In the genomic region with DNA sequence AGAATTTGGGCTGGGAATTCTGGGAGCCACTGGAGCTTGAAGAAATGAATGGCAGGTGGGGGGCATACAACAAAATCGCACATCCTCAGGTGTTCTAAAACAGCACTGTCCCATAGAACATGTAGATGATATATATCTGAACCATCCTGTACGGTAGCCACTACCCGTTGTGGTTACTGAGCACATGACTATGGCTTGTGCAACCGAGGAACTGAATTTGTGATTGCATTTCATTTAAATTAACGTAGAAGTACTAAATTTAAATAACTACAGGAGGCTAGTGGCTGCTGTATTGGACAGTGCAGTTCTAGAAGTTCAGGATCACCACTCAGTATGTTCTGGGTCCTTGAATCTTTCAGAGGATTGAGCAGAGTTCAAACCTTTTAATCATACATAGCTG, we compare ENCODE assay signal across 24 cellular contexts.
"Had no signal": no experiment of that assay in that cellular context is flagged by ENCODE, and none has a peak within 500 bp of the region (broad histone marks: within the 10 kb centered on the region; RNA-seq: fewer than 3 reads in every experiment).

No MANE protein-coding gene starts in this region.

- H3K9me3 ChIP-seq: breast epithelium, heart left ventricle, ovary, psoas muscle, right atrium auricular region, spleen, thoracic aorta had no signal

- H3K36me3 ChIP-seq: breast epithelium, heart left ventricle, ovary, right atrium auricular region, spleen, thoracic aorta, WERI-Rb-1 had no signal

- H3K4me1 ChIP-seq: breast epithelium, heart left ventricle, psoas muscle, right atrium auricular region, spleen had no signal

- H3K4me3 Mint-ChIP-seq: activated CD4-positive, alpha-beta T cell treated with anti-CD3 and anti-CD28 coated beads, Interleukin-2, amount 10 ng/mL, durations not matched to agents 7 days and 5 days; activated T-cell treated with anti-CD3 and anti-CD28 coated beads, Interleukin-2, amount 50 U/mL, for 24 hours; activated T-helper 17 cell treated with anti-CD3 and anti-CD28 coated beads, Interleukin-2, amount 50 U/mL, for 72 hours; central memory CD8-positive, alpha-beta T cell; natural killer cell treated with Interleukin-12 subunit alpha and Interleukin-12 subunit beta and Interleukin-15 and Interleukin-18, amount 100 ng/mL, for 72 hours; type B pancreatic cell had no signal

- DNase-seq: activated CD4-positive, alpha-beta T cell treated with anti-CD3 and anti-CD28 coated beads, Interleukin-2, amount 10 ng/mL, durations not matched to agents 7 days and 5 days; activated CD4-positive, CD25-positive, alpha-beta regulatory T cell treated with anti-CD3 and anti-CD28 coated beads, Interleukin-2, amount 50 U/mL, for 72 hours; activated CD8-positive, alpha-beta memory T cell treated with anti-CD3 and anti-CD28 coated beads for 24 hours; activated CD8-positive, alpha-beta memory T cell treated with anti-CD3 and anti-CD28 coated beads, Interleukin-2, amount 50 U/mL, for 4 hours; activated T-cell treated with anti-CD3 and anti-CD28 coated beads, Interleukin-2, amount 50 U/mL, for 24 hours; cortex of kidney; heart left ventricle; islet precursor cell; left cardiac atrium; midbrain; ovary; psoas muscle; spleen; stimulated activated CD4-positive, alpha-beta T cell treated with anti-CD3 and anti-CD28 coated beads, Interleukin-4, amount 100 ng/mL, for 24 hours; stimulated activated naive CD4-positive, alpha-beta T cell treated with Interleukin-2 at 50 U/mL for 16 hours; WERI-Rb-1 had no signal

- H3K36me3 Mint-ChIP-seq: activated naive CD4-positive, alpha-beta T cell treated with anti-CD3 and anti-CD28 coated beads, Interleukin-2, amount 50 U/mL, for 72 hours; natural killer cell treated with Interleukin-12 subunit alpha and Interleukin-12 subunit beta and Interleukin-15 and Interleukin-18, amount 100 ng/mL, for 72 hours; type B pancreatic cell had no signal

- H3K27me3 ChIP-seq: ovary, right atrium auricular region had no signal

- H3K27ac Mint-ChIP-seq: activated CD4-positive, alpha-beta T cell treated with anti-CD3 and anti-CD28 coated beads, Interleukin-2, amount 10 ng/mL, durations not matched to agents 7 days and 5 days; activated naive CD4-positive, alpha-beta T cell treated with anti-CD3 and anti-CD28 coated beads, Interleukin-2, amount 50 U/mL, for 72 hours; activated T-cell treated with anti-CD3 and anti-CD28 coated beads, Interleukin-2, amount 50 U/mL, for 24 hours; activated T-helper 17 cell treated with anti-CD3 and anti-CD28 coated beads, Interleukin-2, amount 50 U/mL, for 72 hours; natural killer cell treated with Interleukin-12 subunit alpha and Interleukin-12 subunit beta and Interleukin-15 and Interleukin-18, amount 100 ng/mL, for 72 hours; type B pancreatic cell had no signal

- H3K4me3 ChIP-seq: breast epithelium, heart left ventricle, ovary, psoas muscle, right atrium auricular region, spleen, thoracic aorta had no signal

- H3K27ac ChIP-seq: breast epithelium, heart left ventricle, ovary, psoas muscle, right atrium auricular region, spleen, thoracic aorta, WERI-Rb-1 had no signal

- H3K9me3 Mint-ChIP-seq: activated CD4-positive, alpha-beta T cell treated with anti-CD3 and anti-CD28 coated beads, Interleukin-2, amount 10 ng/mL, durations not matched to agents 7 days and 5 days; activated naive CD4-positive, alpha-beta T cell treated with anti-CD3 and anti-CD28 coated beads, Interleukin-2, amount 50 U/mL, for 72 hours; activated T-cell treated with anti-CD3 and anti-CD28 coated beads, Interleukin-2, amount 50 U/mL, for 24 hours; activated T-helper 17 cell treated with anti-CD3 and anti-CD28 coated beads, Interleukin-2, amount 50 U/mL, for 72 hours; central memory CD8-positive, alpha-beta T cell; natural killer cell treated with Interleukin-12 subunit alpha and Interleukin-12 subunit beta and Interleukin-15 and Interleukin-18, amount 100 ng/mL, for 72 hours; type B pancreatic cell had no signal

- H3K4me1 Mint-ChIP-seq: activated T-helper 17 cell treated with anti-CD3 and anti-CD28 coated beads, Interleukin-2, amount 50 U/mL, for 72 hours; central memory CD8-positive, alpha-beta T cell had no signal
